2 cellular contexts compared by ENCODE assay signal in genomic region chr14:67408122-67408801, GRCh38.
TF ChIP-seq lines count a peak whose summit lies in the region.

No MANE protein-coding gene starts in this region.

TF ChIP-seq in WTC11, 78 proteins besides CTCF, POLR2A, EP300 and RAD21:
- peak; percentile 98 for TF ChIP-seq HMGA2 (CRISPR knock-in tag; IDR thresholded peaks at IDR 0.05)

TF ChIP-seq in K562, 482 proteins besides CTCF, POLR2A, EP300 and RAD21:
- TF ChIP-seq TFE3 (CRISPR knock-in tag; IDR thresholded peaks at IDR 0.05) (peak; percentile 74), RAD51 (IDR thresholded peaks at IDR 0.05; ENCODE audit: borderline replicate concordance, low read depth) (peak; percentile 79), CBFA2T2 (conservative IDR thresholded peaks at IDR 0.05) (peak; percentile 30; the same call in 1 of the 2 replicates)
